Comparison of ENCODE assay signal across 34 cellular contexts in genomic region chr9:101540069-101540468, GRCh38. TPM values are rescaled to one million over a fixed set of nuclear protein-coding genes. Genes with fewer than 3 reads are reported as not detected.
"Had no signal": no experiment of that assay in that cellular context is flagged by ENCODE, and none has a peak within 500 bp of the region (broad histone marks: within the 10 kb centered on the region; RNA-seq: fewer than 3 reads in every experiment).

No MANE protein-coding gene starts in this region.

- H3K4me3 ChIP-seq: esophagus muscularis mucosa, gastroesophageal sphincter had no signal

- H3K9me3 ChIP-seq: esophagus muscularis mucosa, gastroesophageal sphincter had no signal

- H3K27me3 ChIP-seq: brain microvascular endothelial cell, esophagus muscularis mucosa, foreskin keratinocyte, gastroesophageal sphincter had no signal

- ATAC-seq: activated CD4-positive, CD25-positive, alpha-beta regulatory T cell treated with anti-CD3 and anti-CD28 coated beads, Interleukin-2, amount 50 U/mL, for 24 hours; activated CD8-positive, alpha-beta T cell treated with anti-CD3 and anti-CD28 coated beads for 36 hours; activated T-cell treated with anti-CD3 and anti-CD28 coated beads, Interleukin-2, amount 50 U/mL, for 4 hours; activated T-helper 17 cell treated with anti-CD3 and anti-CD28 coated beads, Interleukin-2, amount 50 U/mL, for 72 hours; effector memory CD8-positive, alpha-beta T cell; foreskin keratinocyte; gastroesophageal sphincter; T-helper 17 cell had no signal

- H3K27ac ChIP-seq: brain microvascular endothelial cell, esophagus muscularis mucosa, foreskin keratinocyte, gastroesophageal sphincter, WERI-Rb-1 had no signal

- DNase-seq: activated B cell treated with CpG ODN at 0.5 μM for 24 hours; activated CD4-positive, alpha-beta T cell treated with anti-CD3 and anti-CD28 coated beads for 48 hours; activated CD4-positive, alpha-beta T cell treated with anti-CD3 and anti-CD28 coated beads, Interleukin-2, amount 50 U/mL, for 1 hour; activated CD4-positive, alpha-beta T cell treated with anti-CD3 and anti-CD28 coated beads, Interleukin-2, amount 50 U/mL, for 48 hours; activated CD8-positive, alpha-beta memory T cell treated with anti-CD3 and anti-CD28 coated beads for 24 hours; activated CD8-positive, alpha-beta T cell treated with anti-CD3 and anti-CD28 coated beads for 36 hours; activated effector memory CD4-positive, alpha-beta T cell treated with Interleukin-2 at 50 U/mL for 16 hours; activated gamma-delta T cell treated with Interleukin-2 at 50 U/mL for 16 hours; activated naive CD4-positive, alpha-beta T cell treated with anti-CD3 and anti-CD28 coated beads, Interleukin-2, amount 50 U/mL, for 16 hours; activated naive CD4-positive, alpha-beta T cell treated with Interleukin-2 at 50 U/mL for 16 hours; activated T-cell treated with anti-CD3 and anti-CD28 coated beads, Interleukin-2, amount 50 U/mL, for 4 hours; amniotic stem cell; anterior cingulate cortex; brain microvascular endothelial cell; caudate nucleus; cortex of kidney; dermis blood vessel endothelial cell; effector CD4-positive, alpha-beta T cell; effector memory CD8-positive, alpha-beta T cell; erythroblast; foreskin keratinocyte; T-helper 1 cell; T-helper 17 cell; T1000; WERI-Rb-1 had no signal

- FAIRE-seq: astrocyte, colon had no signal

RNA-seq across cellular contexts. Expression of gene PPP3R2, which starts 54.7 kb away (rescaled TPM):
- total RNA-seq: activated B cell treated with CpG ODN at 0.5 μM for 24 hours; activated CD8-positive, alpha-beta T cell treated with anti-CD3 and anti-CD28 coated beads for 36 hours; activated T-cell treated with anti-CD3 and anti-CD28 coated beads, Interleukin-2, amount 50 U/mL, for 4 hours; activated T-helper 17 cell treated with anti-CD3 and anti-CD28 coated beads, Interleukin-2, amount 50 U/mL, for 72 hours; astrocyte; chondrocyte; dermis blood vessel endothelial cell; foreskin keratinocyte; gastroesophageal sphincter; glomerular endothelial cell; T-helper 17 cell had no signal
- polyA plus RNA-seq: adipose tissue, foreskin keratinocyte had no signal
